In genomic region chr3:186596568-186597287, GRCh38 we compare ENCODE assay signal across 1 cellular context.
A peak's percentile ranks its signal among the peaks of the same experiment; 100 is the strongest.
TF ChIP-seq lines count a peak whose summit lies in the region.

No MANE protein-coding gene starts in this region.

TF ChIP-seq in H1, 55 proteins besides CTCF, POLR2A, EP300 and RAD21:
- TF ChIP-seq SRF (IDR thresholded peaks at IDR 0.05; ENCODE audit: low read depth, low read length) = no peak
- no peak for TF ChIP-seq KDM5A (IDR thresholded peaks at IDR 0.05; ENCODE audit: low read length)
- 0 out of 2 replicates have a peak, but pooled peaks have one; percentile 27 for TF ChIP-seq CEBPB (IDR thresholded peaks at IDR 0.05; ENCODE audit: low read depth, low read length)
- TF ChIP-seq JUND (IDR thresholded peaks at IDR 0.05; ENCODE audit: low read length) = peak; percentile 47; the same call in 1 of the 2 replicates
- no peak for TF ChIP-seq SUZ12 (IDR thresholded peaks at IDR 0.05; ENCODE audit: low read length)
- TF ChIP-seq SIRT6 (IDR thresholded peaks at IDR 0.05; ENCODE audit: low read length) = no peak
- TF ChIP-seq CHD7 (IDR thresholded peaks at IDR 0.05; ENCODE audit: insufficient replicate concordance, low read length) = no peak
- TF ChIP-seq, protein P1, sequence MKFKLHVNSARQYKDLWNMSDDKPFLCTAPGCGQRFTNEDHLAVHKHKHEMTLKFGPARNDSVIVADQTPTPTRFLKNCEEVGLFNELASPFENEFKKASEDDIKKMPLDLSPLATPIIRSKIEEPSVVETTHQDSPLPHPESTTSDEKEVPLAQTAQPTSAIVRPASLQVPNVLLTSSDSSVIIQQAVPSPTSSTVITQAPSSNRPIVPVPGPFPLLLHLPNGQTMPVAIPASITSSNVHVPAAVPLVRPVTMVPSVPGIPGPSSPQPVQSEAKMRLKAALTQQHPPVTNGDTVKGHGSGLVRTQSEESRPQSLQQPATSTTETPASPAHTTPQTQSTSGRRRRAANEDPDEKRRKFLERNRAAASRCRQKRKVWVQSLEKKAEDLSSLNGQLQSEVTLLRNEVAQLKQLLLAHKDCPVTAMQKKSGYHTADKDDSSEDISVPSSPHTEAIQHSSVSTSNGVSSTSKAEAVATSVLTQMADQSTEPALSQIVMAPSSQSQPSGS (IDR thresholded peaks at IDR 0.05; ENCODE audit: low read length) = peak; percentile 65; the same call in 1 of the 2 replicates
- TF ChIP-seq YY1 (IDR thresholded peaks at IDR 0.05; ENCODE audit: low read depth, low read length) = no peak
- TF ChIP-seq CHD1 (IDR thresholded peaks at IDR 0.05; ENCODE audit: low read depth, low read length) = no peak
- 0 out of 2 replicates have a peak, but pooled peaks have one; percentile 16 for TF ChIP-seq CREB1 (IDR thresholded peaks at IDR 0.05)
- no peak for TF ChIP-seq SIN3A (conservative IDR thresholded peaks at IDR 0.05 in 1 of 2, IDR thresholded peaks at IDR 0.05 in 1 of 2; ENCODE audit: low read depth in 1 of 2, low read length in 2 of 2)
- TF ChIP-seq CBX5 (IDR thresholded peaks at IDR 0.05; ENCODE audit: low read depth, low read length) = no peak
- no peak for TF ChIP-seq BCL11A (IDR thresholded peaks at IDR 0.05; ENCODE audit: low read depth in 2 of 2, low read length in 2 of 2)
- TF ChIP-seq HDAC6 (IDR thresholded peaks at IDR 0.05; ENCODE audit: low read depth, low read length) = no peak
- TF ChIP-seq CHD2 (IDR thresholded peaks at IDR 0.05; ENCODE audit: low read length) = no peak
- TF ChIP-seq GTF2F1 (IDR thresholded peaks at IDR 0.05; ENCODE audit: borderline replicate concordance, low read depth, low read length) = no peak
- TF ChIP-seq BACH1 (IDR thresholded peaks at IDR 0.05; ENCODE audit: low read length) = no peak
- TF ChIP-seq, protein P2, sequence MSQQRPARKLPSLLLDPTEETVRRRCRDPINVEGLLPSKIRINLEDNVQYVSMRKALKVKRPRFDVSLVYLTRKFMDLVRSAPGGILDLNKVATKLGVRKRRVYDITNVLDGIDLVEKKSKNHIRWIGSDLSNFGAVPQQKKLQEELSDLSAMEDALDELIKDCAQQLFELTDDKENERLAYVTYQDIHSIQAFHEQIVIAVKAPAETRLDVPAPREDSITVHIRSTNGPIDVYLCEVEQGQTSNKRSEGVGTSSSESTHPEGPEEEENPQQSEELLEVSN (IDR thresholded peaks at IDR 0.05) = peak; percentile 28; the same call in 1 of the 2 replicates
- no peak for TF ChIP-seq TAF7 (optimal IDR thresholded peaks at IDR 0.05; ENCODE audit: borderline replicate concordance, low read depth, low read length)
- TF ChIP-seq PHF8 (conservative IDR thresholded peaks at IDR 0.05; ENCODE audit: low read depth, low read length) = no peak
- no peak for TF ChIP-seq SP2 (IDR thresholded peaks at IDR 0.05; ENCODE audit: low read length)
